ENCODE assay signal across 9 cellular contexts in genomic region chr7:157272351-157273207, GRCh38.
DNase-seq lines count a peak whose midpoint lies in the region; FAIRE-seq and TF ChIP-seq lines count a peak whose summit lies in the region.
"Had no signal": no experiment of that assay in that cellular context is flagged by ENCODE, and none has a peak within 500 bp of the region (broad histone marks: within the 10 kb centered on the region; RNA-seq: fewer than 3 reads in every experiment).

No MANE protein-coding gene starts in this region.

- CTCF ChIA-PET in CD4-positive, alpha-beta memory T cell (lab: Charles Lee; ENCODE audit: partially characterized antibody) = interaction anchor here (0.8 to 4.6 kb wide), 14 partner anchors 11 to 303 kb away, joined by 3 to 35 read pairs (median 4); partner anchors contain the start of gene DNAJB6
- CTCF ChIA-PET in RWPE1 (lab: Yijun Ruan, JAX) = interaction anchor here (0.6 kb wide), 1 partner anchor 1460 kb away, joined by 3 read pairs; no protein-coding TSS in a partner anchor

- FAIRE-seq in urothelium cell line (lab: Jason Lieb, UNC) = no peak

- H3K4me1 ChIP-seq in CD4-positive, alpha-beta memory T cell (ENCODE audit: insufficient read depth, low read length) = peaks cover 37% of the 10 kb centered on the region
- H3K4me1 ChIP-seq in right atrium auricular region (peaks cover 0 to 34% of the 10 kb centered on the region in 2 donors), sigmoid colon (peaks cover 0 to 33% (median 27%) of the 10 kb centered on the region in 4 donors), HAP-1 (peaks cover 4% of the 10 kb centered on the region; the same call in 1 of the 2 replicates)

- peaks cover 15 to 32% of the 10 kb centered on the region in 2 donors for H3K36me3 Mint-ChIP-seq in CD4-positive, alpha-beta memory T cell

- DNase-seq in CD4-positive, alpha-beta memory T cell = no peak
- DNase-seq in RWPE1 (ENCODE audit: low spot score) (no peak), right atrium auricular region (ENCODE audit: low spot score) (no peak), sigmoid colon (peak; percentile 62), urothelium cell line (ENCODE audit: low spot score) (no peak), HAP-1 (ENCODE audit: low spot score in 2 of 2) (no peak)
- no peak for DNase-seq in activated CD4-positive, CD25-positive, alpha-beta regulatory T cell treated with anti-CD3 and anti-CD28 coated beads, Interleukin-2, amount 50 U/mL, for 72 hours
- DNase-seq in activated CD4-positive, alpha-beta T cell treated with anti-CD3 and anti-CD28 coated beads, Interleukin-2, amount 50 U/mL, for 1 hour = no peak

- H3K9me3 ChIP-seq in CD4-positive, alpha-beta memory T cell (ENCODE audit: control insufficient read depth in 1 of 2, low read length in 2 of 2) = no peaks in the 10 kb centered on the region
- H3K9me3 ChIP-seq in right atrium auricular region = no peaks in the 10 kb centered on the region
- no peaks in the 10 kb centered on the region for H3K9me3 ChIP-seq in sigmoid colon
- no peaks in the 10 kb centered on the region for H3K9me3 ChIP-seq in HAP-1

- TF ChIP-seq CTCF in RWPE1 (conservative IDR thresholded peaks at IDR 0.05; ENCODE audit: low read depth) (no peak), right atrium auricular region (IDR thresholded peaks at IDR 0.05) (no peak), sigmoid colon (IDR thresholded peaks at IDR 0.05) (no peak)

- no peak for TF ChIP-seq EP300 in sigmoid colon (IDR thresholded peaks at IDR 0.05)

- H3K4me3 ChIP-seq in CD4-positive, alpha-beta memory T cell (ENCODE audit: low read length in 2 of 2) = no peak overlapping the region
- H3K4me3 ChIP-seq in right atrium auricular region = no peak overlapping the region
- no peak overlapping the region for H3K4me3 ChIP-seq in sigmoid colon
- no peak overlapping the region for H3K4me3 ChIP-seq in HAP-1

- no peak overlapping the region for H3K27ac ChIP-seq in CD4-positive, alpha-beta memory T cell (ENCODE audit: low read depth, low read length)
- peak overlapping the region; percentile 87 for H3K27ac ChIP-seq in RWPE1
- H3K27ac ChIP-seq in right atrium auricular region = peak overlapping the region; percentile 64 to 68
- H3K27ac ChIP-seq in sigmoid colon = peak overlapping the region; percentile 62 to 78 (median 74)
- H3K27ac ChIP-seq: parathyroid adenoma had no signal

- peak overlapping the region in 1 of 8 donors; percentile 2 for H3K4me3 Mint-ChIP-seq in CD4-positive, alpha-beta memory T cell

- peaks cover 8% of the 10 kb centered on the region for H3K36me3 ChIP-seq in CD4-positive, alpha-beta memory T cell (ENCODE audit: insufficient read depth, low read length)
- H3K36me3 ChIP-seq in right atrium auricular region (peaks cover 35% of the 10 kb centered on the region), sigmoid colon (peaks cover 0 to 32% (median 12%) of the 10 kb centered on the region in 4 donors), HAP-1 (replicated peaks) (peaks cover 10% of the 10 kb centered on the region)

- peaks cover 0 to 5% of the 10 kb centered on the region in 2 donors for H3K27me3 Mint-ChIP-seq in CD4-positive, alpha-beta memory T cell

- POLR2A ChIA-PET in CD4-positive, alpha-beta memory T cell (lab: Charles Lee; ENCODE audit: partially characterized antibody) = interaction anchor here (1.2 kb wide), 1 partner anchor 30 kb away, joined by 3 read pairs; no protein-coding TSS in a partner anchor
- POLR2A ChIA-PET in RWPE1 (lab: Yijun Ruan, JAX; ENCODE audit: low non-redundant PET) = no interaction called here

- intact Hi-C loops in CD4-positive, alpha-beta memory T cell (cut with micrococcal nuclease) = loop anchor here (2.0 to 5.0 kb wide), 3 partner anchors 65 to 1476 kb away; partner anchors contain the start of gene DNAJB6
- intact Hi-C loops in sigmoid colon (cut with DNase I) = loop anchor here (5.0 kb wide), 3 partner anchors 135 to 380 kb away; partner anchors contain the start of genes LMBR1 and UBE3C

- in situ Hi-C loops in HAP-1 (cut with MboI; ENCODE audit: low sequenced_read_pairs) = no loop called here

- H3K27me3 ChIP-seq in CD4-positive, alpha-beta memory T cell (ENCODE audit: insufficient read depth, low read length) = no peaks in the 10 kb centered on the region
- H3K27me3 ChIP-seq in right atrium auricular region (no peaks in the 10 kb centered on the region), sigmoid colon (no peaks in the 10 kb centered on the region), HAP-1 (ENCODE audit: low read depth) (no peaks in the 10 kb centered on the region)

- H3K9me3 Mint-ChIP-seq in CD4-positive, alpha-beta memory T cell = peaks cover 0 to 4% (median 0%) of the 10 kb centered on the region in 8 donors

- H3K4me1 Mint-ChIP-seq in CD4-positive, alpha-beta memory T cell = peaks cover 20 to 40% (median 29%) of the 10 kb centered on the region in 4 donors

- peak overlapping the region; percentile 38 to 85 (median 72) for H3K27ac Mint-ChIP-seq in CD4-positive, alpha-beta memory T cell

- TF ChIP-seq POLR2A in sigmoid colon (IDR thresholded peaks at IDR 0.05) = no peak

- 71 to 83% methylated on average over 24 of the region's 24 CpGs for whole genome bisulfite sequencing in sigmoid colon, 2 donors
